In genomic region chr19:7864719-7865074, GRCh38 we compare ENCODE assay signal across 22 cellular contexts. TPM values are rescaled to one million over a fixed set of nuclear protein-coding genes. Genes with fewer than 3 reads are reported as not detected.
DNase-seq lines count a peak whose midpoint lies in the region; ATAC-seq, FAIRE-seq and TF ChIP-seq lines count a peak whose summit lies in the region.
"Had no signal": no experiment of that assay in that cellular context is flagged by ENCODE, and none has a peak within 500 bp of the region (broad histone marks: within the 10 kb centered on the region; RNA-seq: fewer than 3 reads in every experiment).

No MANE protein-coding gene starts in this region.

- H3K9me3 ChIP-seq in kidney (ENCODE audit: control insufficient read depth in 1 of 2, low read length in 2 of 2) = no peaks in the 10 kb centered on the region
- no peaks in the 10 kb centered on the region for H3K9me3 ChIP-seq in colonic mucosa
- no peaks in the 10 kb centered on the region for H3K9me3 ChIP-seq in CD4-positive, alpha-beta memory T cell (ENCODE audit: control insufficient read depth in 1 of 2, low read length in 2 of 2)
- H3K9me3 ChIP-seq: SJSA1 had no signal

- H3K36me3 ChIP-seq in kidney (ENCODE audit: control insufficient read depth in 1 of 2, insufficient read depth in 2 of 2, low read length in 2 of 2) (no peaks in the 10 kb centered on the region), colonic mucosa (no peaks in the 10 kb centered on the region)
- no peaks in the 10 kb centered on the region for H3K36me3 ChIP-seq in CD4-positive, alpha-beta memory T cell (ENCODE audit: insufficient read depth, low read length)

- intact Hi-C loops in kidney (cut with DNase I) = no loop called here
- intact Hi-C loops in colonic mucosa (cut with DNase I) = no loop called here
- intact Hi-C loops in CD4-positive, alpha-beta memory T cell (cut with micrococcal nuclease) = no loop called here

- no peak overlapping the region for H3K9ac ChIP-seq in kidney (ENCODE audit: low read length in 2 of 2)
- no peak overlapping the region for H3K9ac ChIP-seq in colonic mucosa (ENCODE audit: low read depth in 2 of 2, low read length in 2 of 2)

- H3K4me3 ChIP-seq in kidney (ENCODE audit: low read length in 2 of 2) = no peak overlapping the region
- H3K4me3 ChIP-seq in colonic mucosa = no peak overlapping the region
- H3K4me3 ChIP-seq in CD4-positive, alpha-beta memory T cell (ENCODE audit: low read length in 2 of 2) = no peak overlapping the region
- H3K4me3 ChIP-seq: SJSA1 had no signal

- no peak for ATAC-seq in GM21526 (IDR thresholded peaks at IDR 0.05; ENCODE audit: low FRiP score, unreplicated experiment)
- ATAC-seq: HCT116, Right ventricle myocardium inferior had no signal

- DNase-seq in DMS53 (lab: John Stamatoyannopoulos, UW) (peak; percentile 36), DMS53 treated with DMSO at 0.1 percent for 48 hours (lab: John Stamatoyannopoulos, UW; ENCODE audit: unreplicated experiment) (no peak), 8988T (peak; percentile 9), kidney (peak; percentile 57), colonic mucosa (no peak)
- no peak for DNase-seq in CD4-positive, alpha-beta memory T cell
- DNase-seq: COR-L47, DND-41, GOT3, NCI-H1417 treated with DMSO at 0.1 percent for 48 hours, NCI-H187 treated with DMSO at 0.1 percent for 48 hours, NCI-H226, NCI-H510A treated with DMSO at 0.1 percent for 48 hours, T-helper 1 cell had no signal

- peaks cover 33% of the 10 kb centered on the region for H3K27me3 ChIP-seq in colonic mucosa
- peaks cover 7% of the 10 kb centered on the region for H3K27me3 ChIP-seq in CD4-positive, alpha-beta memory T cell (ENCODE audit: insufficient read depth, low read length)

- POLR2A ChIA-PET in CD4-positive, alpha-beta memory T cell (lab: Charles Lee; ENCODE audit: partially characterized antibody) = interaction anchor here (0.6 kb wide), 1 partner anchor 77 kb away, joined by 3 read pairs; no protein-coding TSS in a partner anchor

- CTCF ChIA-PET in CD4-positive, alpha-beta memory T cell (lab: Charles Lee; ENCODE audit: partially characterized antibody) = interaction anchor here (1.1 kb wide), 1 partner anchor 12 kb away, joined by 4 read pairs; no protein-coding TSS in a partner anchor

- H3K4me1 ChIP-seq in kidney (ENCODE audit: control insufficient read depth in 1 of 2, insufficient read depth in 1 of 2, low read depth in 1 of 2, low read length in 2 of 2) = peaks cover 3 to 6% of the 10 kb centered on the region in 2 donors
- peaks cover 12% of the 10 kb centered on the region for H3K4me1 ChIP-seq in colonic mucosa
- peaks cover 36% of the 10 kb centered on the region for H3K4me1 ChIP-seq in CD4-positive, alpha-beta memory T cell (ENCODE audit: insufficient read depth, low read length)

- TF ChIP-seq CTCF in kidney (IDR thresholded peaks at IDR 0.05; ENCODE audit: borderline replicate concordance, extremely low read depth, insufficient read depth) (no peak), colonic mucosa (IDR thresholded peaks at IDR 0.05) (no peak)

- H3K4me1 Mint-ChIP-seq in IgD-negative memory B cell = peaks cover 3 to 13% (median 8%) of the 10 kb centered on the region in 3 donors
- peaks cover 8 to 33% (median 18%) of the 10 kb centered on the region in 4 donors for H3K4me1 Mint-ChIP-seq in CD4-positive, alpha-beta memory T cell

- H3K36me3 Mint-ChIP-seq in IgD-negative memory B cell = peaks cover 2% of the 10 kb centered on the region
- H3K36me3 Mint-ChIP-seq in CD4-positive, alpha-beta memory T cell = no peaks in the 10 kb centered on the region

- peaks cover 27% of the 10 kb centered on the region for H3K27me3 Mint-ChIP-seq in IgD-negative memory B cell
- no peaks in the 10 kb centered on the region for H3K27me3 Mint-ChIP-seq in CD4-positive, alpha-beta memory T cell

- no peak for FAIRE-seq in kidney (lab: Jason Lieb, UNC)
- FAIRE-seq: GM12891 had no signal

- peak overlapping the region in 2 of 4 donors; percentile 22 to 65 for H3K4me3 Mint-ChIP-seq in IgD-negative memory B cell
- H3K4me3 Mint-ChIP-seq in CD4-positive, alpha-beta memory T cell = peak overlapping the region in 2 of 8 donors; percentile 8 to 89

- H3K27ac Mint-ChIP-seq in IgD-negative memory B cell = peak overlapping the region in 2 of 3 donors; percentile 47 to 50
- H3K27ac Mint-ChIP-seq in CD4-positive, alpha-beta memory T cell = peak overlapping the region in 1 of 7 donors; percentile 82
- H3K27ac Mint-ChIP-seq: CD14-positive monocyte had no signal

- no peak overlapping the region for H3K27ac ChIP-seq in kidney (ENCODE audit: low read depth in 2 of 2, low read length in 2 of 2)
- H3K27ac ChIP-seq in colonic mucosa = no peak overlapping the region
- H3K27ac ChIP-seq in CD4-positive, alpha-beta memory T cell (ENCODE audit: low read depth, low read length) = no peak overlapping the region
- H3K27ac ChIP-seq: 22Rv1, SJSA1 had no signal

- no peaks in the 10 kb centered on the region for H3K9me3 Mint-ChIP-seq in IgD-negative memory B cell
- H3K9me3 Mint-ChIP-seq in CD4-positive, alpha-beta memory T cell = no peaks in the 10 kb centered on the region

RNA-seq across cellular contexts. Expression of gene PRR36, which starts 9.5 kb away (rescaled TPM):
- polyA plus RNA-seq in IgD-negative memory B cell (not detected), kidney (ENCODE audit: insufficient read depth, low read depth, low replicate concordance) (1.1 TPM)
- total RNA-seq in kidney (4.2 TPM), colonic mucosa (under 1 TPM; 0.22 to 0.37 TPM)
- total RNA-seq in CD4-positive, alpha-beta memory T cell = under 1 TPM; 0.29 to 0.36 TPM
- under 1 TPM in 1 of 2 donors, not detected in 1; 0.06 TPM for polyA plus RNA-seq in CD4-positive, alpha-beta memory T cell
- total RNA-seq: Right ventricle myocardium inferior, SJSA1 had no signal
- polyA plus RNA-seq: CD14-positive monocyte had no signal

RNA-seq across cellular contexts. Expression of gene LRRC8E, which starts 23.6 kb away (rescaled TPM):
- polyA plus RNA-seq in IgD-negative memory B cell (not detected), kidney (ENCODE audit: insufficient read depth, low read depth, low replicate concordance) (2.2 TPM)
- total RNA-seq in kidney (9.1 TPM), colonic mucosa (1 to 10 TPM; 2.9 to 4.0 TPM)
- not detected for total RNA-seq in CD4-positive, alpha-beta memory T cell
- polyA plus RNA-seq in CD4-positive, alpha-beta memory T cell = not detected
- polyA plus RNA-seq: CD14-positive monocyte had no signal

RNA-seq across cellular contexts. Expression of gene EVI5L, which starts 34.7 kb away (rescaled TPM):
- polyA plus RNA-seq in IgD-negative memory B cell (3.2 TPM), kidney (ENCODE audit: insufficient read depth, low read depth, low replicate concordance) (14.5 TPM)
- total RNA-seq in kidney (15.9 TPM), colonic mucosa (10 to 100 TPM; 10.6 to 12.0 TPM)
- total RNA-seq in CD4-positive, alpha-beta memory T cell = 10 to 100 TPM; 11.9 to 14.1 TPM
- polyA plus RNA-seq in CD4-positive, alpha-beta memory T cell = 1 to 10 TPM; 1.1 to 2.8 TPM

RNA-seq across cellular contexts. Expression of gene MAP2K7, which starts 39.0 kb away (rescaled TPM):
- 2.4 TPM for polyA plus RNA-seq in IgD-negative memory B cell
- 37.0 TPM for total RNA-seq in kidney
- polyA plus RNA-seq in kidney (ENCODE audit: insufficient read depth, low read depth, low replicate concordance) = 16.7 TPM
- 10 to 100 TPM; 26.3 to 38.3 TPM for total RNA-seq in colonic mucosa
- total RNA-seq in CD4-positive, alpha-beta memory T cell = 10 to 100 TPM; 59.7 to 62.5 TPM
- 1 to 10 TPM in 1 of 2 donors, under 1 TPM in 1; 0.57 to 2.5 TPM for polyA plus RNA-seq in CD4-positive, alpha-beta memory T cell

RNA-seq across cellular contexts. Expression of gene TGFBR3L, which starts 49.9 kb away (rescaled TPM):
- polyA plus RNA-seq in IgD-negative memory B cell (not detected), kidney (ENCODE audit: insufficient read depth, low read depth, low replicate concordance) (1.5 TPM)
- total RNA-seq in kidney (0.44 TPM), colonic mucosa (not detected)
- under 1 TPM; 0.93 to 1.00 TPM for total RNA-seq in CD4-positive, alpha-beta memory T cell
- not detected for polyA plus RNA-seq in CD4-positive, alpha-beta memory T cell
- total RNA-seq: SJSA1 had no signal
- polyA plus RNA-seq: CD14-positive monocyte had no signal

Comparison
In these comparisons a context has a peak if more than half of its experiments do, and no peak if none do; other contexts are left out.
1. DNase-seq: peak in DMS53 (single experiment), 8988T (single experiment) and kidney (single experiment); none in DMS53 treated with DMSO at 0.1 percent for 48 hours (single experiment), colonic mucosa (single experiment) and CD4-positive, alpha-beta memory T cell (0 of 5).